ENCODE assay signal across 8 cellular contexts in genomic region chr15:91852741-91853500, GRCh38. TPM values are rescaled to one million over a fixed set of nuclear protein-coding genes. Genes with fewer than 3 reads are reported as not detected.
DNase-seq lines count a peak whose midpoint lies in the region; ATAC-seq and TF ChIP-seq lines count a peak whose summit lies in the region.

No MANE protein-coding gene starts in this region.

- H3K4me1 Mint-ChIP-seq in T-helper 2 cell treated with Interferon-gamma antibody and Interleukin-4, amounts not matched to agents 5 μg/mL and 100 μg/mL, for 36 hours (ENCODE audit: low read depth) = peaks cover 49% of the 10 kb centered on the region

- H3K27me3 ChIP-seq in ascending aorta = no peaks in the 10 kb centered on the region

- peak; percentile 61 to 88 (median 70) for TF ChIP-seq CTCF in ascending aorta (IDR thresholded peaks at IDR 0.05)

- H3K36me3 Mint-ChIP-seq in T-helper 2 cell treated with Interferon-gamma antibody and Interleukin-4, amounts not matched to agents 5 μg/mL and 100 μg/mL, for 36 hours (ENCODE audit: low read depth) = peaks cover 13% of the 10 kb centered on the region

- H3K9me3 Mint-ChIP-seq in T-helper 2 cell treated with Interferon-gamma antibody and Interleukin-4, amounts not matched to agents 5 μg/mL and 100 μg/mL, for 36 hours = peaks cover 3% of the 10 kb centered on the region

- peaks cover 13 to 26% of the 10 kb centered on the region in 2 donors for H3K4me1 ChIP-seq in ascending aorta

- peak overlapping the region; percentile 95 to 98 for H3K27ac ChIP-seq in ascending aorta

- H3K9me3 ChIP-seq in ascending aorta = no peaks in the 10 kb centered on the region

- H3K4me3 Mint-ChIP-seq in T-helper 2 cell treated with Interferon-gamma antibody and Interleukin-4, amounts not matched to agents 5 μg/mL and 100 μg/mL, for 36 hours = peak overlapping the region; percentile 79

- DNase-seq in GM03348 (ENCODE audit: low spot score) (peak; percentile 96), H4 (ENCODE audit: low spot score) (peak; percentile 25), LHCN-M2 (ENCODE audit: low read depth) (peak; percentile 1), ascending aorta (ENCODE audit: low spot score in 2 of 2) (peak; percentile 31 to 86), hepatic stellate cell (ENCODE audit: low spot score) (peak; percentile 87), pulmonary artery endothelial cell (ENCODE audit: low read depth, low spot score) (peak; percentile 5)
- peak; percentile 77 for DNase-seq in T-helper 2 cell treated with Interferon-gamma antibody and Interleukin-4, amounts not matched to agents 5 μg/mL and 100 μg/mL, for 36 hours (ENCODE audit: low spot score)

- H3K27ac Mint-ChIP-seq in T-helper 2 cell treated with Interferon-gamma antibody and Interleukin-4, amounts not matched to agents 5 μg/mL and 100 μg/mL, for 36 hours = peak overlapping the region; percentile 88

- no peaks in the 10 kb centered on the region for H3K36me3 ChIP-seq in ascending aorta

- peak overlapping the region; percentile 82 to 88 for H3K4me3 ChIP-seq in ascending aorta

- no peak for ATAC-seq in GM18870 (IDR thresholded peaks at IDR 0.05; ENCODE audit: unreplicated experiment)

- H3K27me3 Mint-ChIP-seq in T-helper 2 cell treated with Interferon-gamma antibody and Interleukin-4, amounts not matched to agents 5 μg/mL and 100 μg/mL, for 36 hours (ENCODE audit: low read depth) = peaks cover 7% of the 10 kb centered on the region

- intact Hi-C loops in ascending aorta (cut with DNase I) = loop anchor here (1.0 to 10.0 kb wide), 7 partner anchors 14 to 1222 kb away; no protein-coding TSS in a partner anchor

RNA-seq across cellular contexts. Expression of gene SLCO3A1, which starts 0.6 kb away (rescaled TPM):
- total RNA-seq in H4 (2014; rRNA removed; shearing (Covaris generic)) = 7.2 and 9.3 TPM in 2 replicates
- total RNA-seq in LHCN-M2 (2014; rRNA removed) (under 0.01 TPM in 2 replicates), ascending aorta (53.2 TPM), pulmonary artery endothelial cell (1.9 and 2.3 TPM in 2 replicates)
- 0.12 TPM for polyA plus RNA-seq in LHCN-M2 (2012)

Comparison
In these comparisons a context has a peak if more than half of its experiments do, and no peak if none do; other contexts are left out.
1. DNase-seq: peak in every context shown above with its lines; median percentile 96 in GM03348; 87 in hepatic stellate cell; 77 in T-helper 2 cell treated with Interferon-gamma antibody and Interleukin-4, amounts not matched to agents 5 μg/mL and 100 μg/mL, for 36 hours; 58 in ascending aorta; 25 in H4; 5 in pulmonary artery endothelial cell; 1 in LHCN-M2.